Comparison of ENCODE assay signal across 2 cellular contexts in the genomic region with DNA sequence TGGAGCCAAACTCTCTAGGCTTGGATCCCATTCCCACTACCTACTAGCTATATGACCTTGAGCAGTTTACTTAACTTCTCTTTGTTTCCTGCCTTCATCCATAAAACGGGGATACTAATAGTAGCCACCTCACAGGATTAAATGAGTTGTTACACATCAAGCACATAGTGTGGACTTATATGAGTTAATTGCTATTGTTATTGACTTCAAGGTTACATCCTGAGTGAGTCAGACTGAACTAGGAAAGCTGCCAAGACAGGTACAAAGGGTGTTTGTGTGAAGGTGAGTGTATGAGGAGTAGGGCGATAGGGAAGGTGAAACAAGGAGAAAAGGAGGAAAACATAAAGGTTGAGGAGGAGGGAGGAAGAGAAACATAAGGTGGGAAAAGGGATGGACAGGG.
TF ChIP-seq lines count a peak whose summit lies in the region.

No MANE protein-coding gene starts in this region.

TF ChIP-seq in Ishikawa, 13 proteins besides CTCF, POLR2A, EP300 and RAD21:
- TF ChIP-seq TEAD4 (IDR thresholded peaks at IDR 0.05): no peak
- TF ChIP-seq NFIC (IDR thresholded peaks at IDR 0.05): peak; percentile 53; the same call in 1 of the 2 replicates

TF ChIP-seq in H1, 55 proteins besides CTCF, POLR2A, EP300 and RAD21:
- TF ChIP-seq GABPA (IDR thresholded peaks at IDR 0.05; ENCODE audit: borderline replicate concordance, insufficient read depth, low read length) (no peak), CTBP2 (IDR thresholded peaks at IDR 0.05; ENCODE audit: borderline replicate concordance, insufficient read depth, insufficient read length, low read length) (no peak), NRF1 (IDR thresholded peaks at IDR 0.05; ENCODE audit: low read depth, low read length) (no peak), KDM4A (IDR thresholded peaks at IDR 0.05; ENCODE audit: low read depth, low read length, severe bottlenecking) (no peak), HDAC2 (IDR thresholded peaks at IDR 0.05; ENCODE audit: borderline replicate concordance in 1 of 2, low read depth in 2 of 2, low read length in 2 of 2) (no peak), CBX5 (IDR thresholded peaks at IDR 0.05; ENCODE audit: low read depth, low read length) (no peak), CHD1 (IDR thresholded peaks at IDR 0.05; ENCODE audit: low read depth, low read length) (no peak), CEBPB (IDR thresholded peaks at IDR 0.05; ENCODE audit: low read depth, low read length) (no peak), CBX8 (IDR thresholded peaks at IDR 0.05; ENCODE audit: borderline replicate concordance, low read depth, low read length) (no peak), CHD2 (IDR thresholded peaks at IDR 0.05; ENCODE audit: low read length) (no peak), GTF2F1 (IDR thresholded peaks at IDR 0.05; ENCODE audit: borderline replicate concordance, low read depth, low read length) (no peak), EZH2 (IDR thresholded peaks at IDR 0.05; ENCODE audit: low read depth, low read length, severe bottlenecking) (no peak), TBP (IDR thresholded peaks at IDR 0.05; ENCODE audit: low read depth, low read length) (no peak), SAP30 (IDR thresholded peaks at IDR 0.05; ENCODE audit: insufficient read depth, insufficient replicate concordance, low read length) (no peak), YY1 (IDR thresholded peaks at IDR 0.05; ENCODE audit: low read depth, low read length) (no peak)
- TF ChIP-seq, protein P1, sequence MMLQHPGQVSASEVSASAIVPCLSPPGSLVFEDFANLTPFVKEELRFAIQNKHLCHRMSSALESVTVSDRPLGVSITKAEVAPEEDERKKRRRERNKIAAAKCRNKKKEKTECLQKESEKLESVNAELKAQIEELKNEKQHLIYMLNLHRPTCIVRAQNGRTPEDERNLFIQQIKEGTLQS (IDR thresholded peaks at IDR 0.05; ENCODE audit: insufficient read depth, low read depth, low read length): no peak
- TF ChIP-seq, protein P2, sequence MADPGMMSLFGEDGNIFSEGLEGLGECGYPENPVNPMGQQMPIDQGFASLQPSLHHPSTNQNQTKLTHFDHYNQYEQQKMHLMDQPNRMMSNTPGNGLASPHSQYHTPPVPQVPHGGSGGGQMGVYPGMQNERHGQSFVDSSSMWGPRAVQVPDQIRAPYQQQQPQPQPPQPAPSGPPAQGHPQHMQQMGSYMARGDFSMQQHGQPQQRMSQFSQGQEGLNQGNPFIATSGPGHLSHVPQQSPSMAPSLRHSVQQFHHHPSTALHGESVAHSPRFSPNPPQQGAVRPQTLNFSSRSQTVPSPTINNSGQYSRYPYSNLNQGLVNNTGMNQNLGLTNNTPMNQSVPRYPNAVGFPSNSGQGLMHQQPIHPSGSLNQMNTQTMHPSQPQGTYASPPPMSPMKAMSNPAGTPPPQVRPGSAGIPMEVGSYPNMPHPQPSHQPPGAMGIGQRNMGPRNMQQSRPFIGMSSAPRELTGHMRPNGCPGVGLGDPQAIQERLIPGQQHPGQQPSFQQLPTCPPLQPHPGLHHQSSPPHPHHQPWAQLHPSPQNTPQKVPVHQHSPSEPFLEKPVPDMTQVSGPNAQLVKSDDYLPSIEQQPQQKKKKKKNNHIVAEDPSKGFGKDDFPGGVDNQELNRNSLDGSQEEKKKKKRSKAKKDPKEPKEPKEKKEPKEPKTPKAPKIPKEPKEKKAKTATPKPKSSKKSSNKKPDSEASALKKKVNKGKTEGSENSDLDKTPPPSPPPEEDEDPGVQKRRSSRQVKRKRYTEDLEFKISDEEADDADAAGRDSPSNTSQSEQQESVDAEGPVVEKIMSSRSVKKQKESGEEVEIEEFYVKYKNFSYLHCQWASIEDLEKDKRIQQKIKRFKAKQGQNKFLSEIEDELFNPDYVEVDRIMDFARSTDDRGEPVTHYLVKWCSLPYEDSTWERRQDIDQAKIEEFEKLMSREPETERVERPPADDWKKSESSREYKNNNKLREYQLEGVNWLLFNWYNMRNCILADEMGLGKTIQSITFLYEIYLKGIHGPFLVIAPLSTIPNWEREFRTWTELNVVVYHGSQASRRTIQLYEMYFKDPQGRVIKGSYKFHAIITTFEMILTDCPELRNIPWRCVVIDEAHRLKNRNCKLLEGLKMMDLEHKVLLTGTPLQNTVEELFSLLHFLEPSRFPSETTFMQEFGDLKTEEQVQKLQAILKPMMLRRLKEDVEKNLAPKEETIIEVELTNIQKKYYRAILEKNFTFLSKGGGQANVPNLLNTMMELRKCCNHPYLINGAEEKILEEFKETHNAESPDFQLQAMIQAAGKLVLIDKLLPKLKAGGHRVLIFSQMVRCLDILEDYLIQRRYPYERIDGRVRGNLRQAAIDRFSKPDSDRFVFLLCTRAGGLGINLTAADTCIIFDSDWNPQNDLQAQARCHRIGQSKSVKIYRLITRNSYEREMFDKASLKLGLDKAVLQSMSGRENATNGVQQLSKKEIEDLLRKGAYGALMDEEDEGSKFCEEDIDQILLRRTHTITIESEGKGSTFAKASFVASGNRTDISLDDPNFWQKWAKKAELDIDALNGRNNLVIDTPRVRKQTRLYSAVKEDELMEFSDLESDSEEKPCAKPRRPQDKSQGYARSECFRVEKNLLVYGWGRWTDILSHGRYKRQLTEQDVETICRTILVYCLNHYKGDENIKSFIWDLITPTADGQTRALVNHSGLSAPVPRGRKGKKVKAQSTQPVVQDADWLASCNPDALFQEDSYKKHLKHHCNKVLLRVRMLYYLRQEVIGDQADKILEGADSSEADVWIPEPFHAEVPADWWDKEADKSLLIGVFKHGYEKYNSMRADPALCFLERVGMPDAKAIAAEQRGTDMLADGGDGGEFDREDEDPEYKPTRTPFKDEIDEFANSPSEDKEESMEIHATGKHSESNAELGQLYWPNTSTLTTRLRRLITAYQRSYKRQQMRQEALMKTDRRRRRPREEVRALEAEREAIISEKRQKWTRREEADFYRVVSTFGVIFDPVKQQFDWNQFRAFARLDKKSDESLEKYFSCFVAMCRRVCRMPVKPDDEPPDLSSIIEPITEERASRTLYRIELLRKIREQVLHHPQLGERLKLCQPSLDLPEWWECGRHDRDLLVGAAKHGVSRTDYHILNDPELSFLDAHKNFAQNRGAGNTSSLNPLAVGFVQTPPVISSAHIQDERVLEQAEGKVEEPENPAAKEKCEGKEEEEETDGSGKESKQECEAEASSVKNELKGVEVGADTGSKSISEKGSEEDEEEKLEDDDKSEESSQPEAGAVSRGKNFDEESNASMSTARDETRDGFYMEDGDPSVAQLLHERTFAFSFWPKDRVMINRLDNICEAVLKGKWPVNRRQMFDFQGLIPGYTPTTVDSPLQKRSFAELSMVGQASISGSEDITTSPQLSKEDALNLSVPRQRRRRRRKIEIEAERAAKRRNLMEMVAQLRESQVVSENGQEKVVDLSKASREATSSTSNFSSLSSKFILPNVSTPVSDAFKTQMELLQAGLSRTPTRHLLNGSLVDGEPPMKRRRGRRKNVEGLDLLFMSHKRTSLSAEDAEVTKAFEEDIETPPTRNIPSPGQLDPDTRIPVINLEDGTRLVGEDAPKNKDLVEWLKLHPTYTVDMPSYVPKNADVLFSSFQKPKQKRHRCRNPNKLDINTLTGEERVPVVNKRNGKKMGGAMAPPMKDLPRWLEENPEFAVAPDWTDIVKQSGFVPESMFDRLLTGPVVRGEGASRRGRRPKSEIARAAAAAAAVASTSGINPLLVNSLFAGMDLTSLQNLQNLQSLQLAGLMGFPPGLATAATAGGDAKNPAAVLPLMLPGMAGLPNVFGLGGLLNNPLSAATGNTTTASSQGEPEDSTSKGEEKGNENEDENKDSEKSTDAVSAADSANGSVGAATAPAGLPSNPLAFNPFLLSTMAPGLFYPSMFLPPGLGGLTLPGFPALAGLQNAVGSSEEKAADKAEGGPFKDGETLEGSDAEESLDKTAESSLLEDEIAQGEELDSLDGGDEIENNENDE (IDR thresholded peaks at IDR 0.05; ENCODE audit: insufficient replicate concordance, low read length): no peak
